Comparison of ENCODE assay signal across 1 cellular context in genomic region chr18:62131305-62131909, GRCh38.
TF ChIP-seq lines count a peak whose summit lies in the region.

No MANE protein-coding gene starts in this region.

TF ChIP-seq in H1, 55 proteins besides CTCF, POLR2A, EP300 and RAD21:
- TF ChIP-seq BCL11A (IDR thresholded peaks at IDR 0.05; ENCODE audit: low read depth in 2 of 2, low read length in 2 of 2) = no peak
- TF ChIP-seq TEAD4 (IDR thresholded peaks at IDR 0.05; ENCODE audit: low read depth, low read length) = peak; percentile 49; the same call in 1 of the 2 replicates
